ENCODE assay signal across 1 cellular context in genomic region chr1:151581946-151582345, GRCh38.
TF ChIP-seq lines count a peak whose summit lies in the region.

No MANE protein-coding gene starts in this region.

TF ChIP-seq in HCT116, 20 proteins besides CTCF, POLR2A, EP300 and RAD21 (continued from another document):
- TF ChIP-seq SP1 (IDR thresholded peaks at IDR 0.05; ENCODE audit: low read depth): no peak
- TF ChIP-seq POLR2AphosphoS5 (IDR thresholded peaks at IDR 0.05; ENCODE audit: low read depth, low read length): no peak
- TF ChIP-seq MAX (IDR thresholded peaks at IDR 0.05): no peak
- TF ChIP-seq ELF1 (IDR thresholded peaks at IDR 0.05; ENCODE audit: borderline replicate concordance, low read depth): no peak
- no peak for TF ChIP-seq SIN3A (IDR thresholded peaks at IDR 0.05; ENCODE audit: low read depth)
- TF ChIP-seq EZH2phosphoT487 (IDR thresholded peaks at IDR 0.05; ENCODE audit: borderline replicate concordance): no peak
- no peak for TF ChIP-seq EZH2 (IDR thresholded peaks at IDR 0.05)
- no peak for TF ChIP-seq ZNF274 (IDR thresholded peaks at IDR 0.05; ENCODE audit: low read depth, low read length)
- TF ChIP-seq CBX3 (IDR thresholded peaks at IDR 0.05; ENCODE audit: low read depth): no peak
- no peak for TF ChIP-seq TCF7L2 (IDR thresholded peaks at IDR 0.05; ENCODE audit: borderline replicate concordance, extremely low read depth, insufficient read depth, insufficient read length)
- no peak for TF ChIP-seq SRF (IDR thresholded peaks at IDR 0.05; ENCODE audit: low read depth)
